ENCODE assay signal across 10 cellular contexts in genomic region chr17:2637422-2637821, GRCh38.
"Had no signal": no experiment of that assay in that cellular context is flagged by ENCODE, and none has a peak within 500 bp of the region (broad histone marks: within the 10 kb centered on the region; RNA-seq: fewer than 3 reads in every experiment).

No MANE protein-coding gene starts in this region.

- H3K9me3 Mint-ChIP-seq: stimulated activated effector memory CD8-positive, alpha-beta T cell treated with anti-CD3 and anti-CD28 coated beads, Interleukin-12 subunit alpha, Interleukin-12 subunit beta, amount 100 ng/mL, for 72 hours had no signal

- DNase-seq: activated CD4-positive, alpha-beta T cell treated with anti-CD3 and anti-CD28 coated beads, Interleukin-2, amount 50 U/mL, for 4 hours; activated naive CD4-positive, alpha-beta T cell treated with Interleukin-2 at 50 U/mL for 16 hours; colonic mucosa; foreskin fibroblast; glutamatergic neuron; SW 1271; T-helper 9 cell; tibial artery had no signal

- ATAC-seq: activated CD4-positive, CD25-positive, alpha-beta regulatory T cell treated with anti-CD3 and anti-CD28 coated beads, Interleukin-2, amount 50 U/mL, for 24 hours; stimulated activated effector memory CD8-positive, alpha-beta T cell treated with anti-CD3 and anti-CD28 coated beads, Interleukin-12 subunit alpha, Interleukin-12 subunit beta, amount 100 ng/mL, for 72 hours had no signal

- H3K4me3 Mint-ChIP-seq: stimulated activated effector memory CD8-positive, alpha-beta T cell treated with anti-CD3 and anti-CD28 coated beads, Interleukin-12 subunit alpha, Interleukin-12 subunit beta, amount 100 ng/mL, for 72 hours had no signal

- H3K27ac Mint-ChIP-seq: stimulated activated effector memory CD8-positive, alpha-beta T cell treated with anti-CD3 and anti-CD28 coated beads, Interleukin-12 subunit alpha, Interleukin-12 subunit beta, amount 100 ng/mL, for 72 hours had no signal

- H3K9me3 ChIP-seq: colonic mucosa, tibial artery had no signal
